Comparison of ENCODE assay signal across 28 cellular contexts in genomic region chr10:72840319-72840718, GRCh38. TPM values are rescaled to one million over a fixed set of nuclear protein-coding genes. Genes with fewer than 3 reads are reported as not detected.
"Had no signal": no experiment of that assay in that cellular context is flagged by ENCODE, and none has a peak within 500 bp of the region (broad histone marks: within the 10 kb centered on the region; RNA-seq: fewer than 3 reads in every experiment).

No MANE protein-coding gene starts in this region.

- H3K4me1 ChIP-seq: adrenal gland, body of pancreas, breast epithelium had no signal

- H3K9me3 ChIP-seq: adrenal gland, body of pancreas, breast epithelium, SJSA1, SK-N-SH had no signal

- DNase-seq: activated CD4-positive, alpha-beta T cell treated with anti-CD3 and anti-CD28 coated beads for 36 hours; activated CD4-positive, alpha-beta T cell treated with anti-CD3 and anti-CD28 coated beads, Interleukin-2, amount 10 ng/mL, durations not matched to agents 7 days and 5 days; activated CD4-positive, alpha-beta T cell treated with anti-CD3 and anti-CD28 coated beads, Interleukin-2, amount 50 U/mL, for 48 hours; activated CD8-positive, alpha-beta T cell treated with anti-CD3 and anti-CD28 coated beads, Interleukin-2, amount 10 ng/mL, durations not matched to agents 7 days and 5 days; activated gamma-delta T cell treated with Interleukin-2 at 50 U/mL for 16 hours; activated naive CD4-positive, alpha-beta T cell treated with anti-CD3 and anti-CD28 coated beads for 36 hours; activated T-cell treated with anti-CD3 and anti-CD28 coated beads, Interleukin-2, amount 50 U/mL, for 24 hours; adrenal gland; body of pancreas; MM.1S; MV-4-11; NCI-H1092; NCI-H1436 treated with DMSO at 0.1 percent for 48 hours; NCI-H1694 treated with DMSO at 0.1 percent for 48 hours; NCI-H2029; NCI-H510A; NCI-H526; NCI-H748 treated with DMSO at 0.1 percent for 48 hours; NK-92 treated with Interleukin-12 subunit alpha and Interleukin-12 subunit beta, amount 100 ng/mL, for 24 hours; SHP77 treated with DMSO at 0.1 percent for 48 hours; SK-N-SH had no signal

- H3K4me2 ChIP-seq: KMS-11, SK-N-SH had no signal

- H3K4me3 ChIP-seq: adrenal gland, body of pancreas, breast epithelium, SJSA1 had no signal

- FAIRE-seq: astrocyte, TTC549 had no signal

- ATAC-seq: activated CD4-positive, alpha-beta T cell treated with anti-CD3 and anti-CD28 coated beads for 36 hours; activated CD8-positive, alpha-beta T cell treated with anti-CD3 and anti-CD28 coated beads, Interleukin-2, amount 10 ng/mL, durations not matched to agents 7 days and 5 days; activated naive CD4-positive, alpha-beta T cell treated with anti-CD3 and anti-CD28 coated beads, Interleukin-2, amount 50 U/mL, for 72 hours; body of pancreas had no signal

- H3K27me3 ChIP-seq: adrenal gland, body of pancreas, breast epithelium, SJSA1 had no signal

- H3K27ac ChIP-seq: adrenal gland, body of pancreas, breast epithelium, KMS-11, SJSA1 had no signal

- H3K36me3 ChIP-seq: adrenal gland, breast epithelium, SJSA1 had no signal

- H3K9ac ChIP-seq: KMS-11, SK-N-SH had no signal

RNA-seq across cellular contexts. Expression of gene OIT3, which starts 53.2 kb away (rescaled TPM):
- total RNA-seq: activated CD4-positive, alpha-beta T cell treated with anti-CD3 and anti-CD28 coated beads for 36 hours; activated CD4-positive, alpha-beta T cell treated with anti-CD3 and anti-CD28 coated beads, Interleukin-2, amount 10 ng/mL, durations not matched to agents 7 days and 5 days; activated CD8-positive, alpha-beta T cell treated with anti-CD3 and anti-CD28 coated beads, Interleukin-2, amount 10 ng/mL, durations not matched to agents 7 days and 5 days; activated naive CD4-positive, alpha-beta T cell treated with anti-CD3 and anti-CD28 coated beads for 36 hours; activated naive CD4-positive, alpha-beta T cell treated with anti-CD3 and anti-CD28 coated beads, Interleukin-2, amount 50 U/mL, for 72 hours; body of pancreas; RPMI7951; SJSA1 had no signal
- polyA plus RNA-seq: SK-N-SH had no signal
